Comparison of ENCODE assay signal across 11 cellular contexts in the genomic region with DNA sequence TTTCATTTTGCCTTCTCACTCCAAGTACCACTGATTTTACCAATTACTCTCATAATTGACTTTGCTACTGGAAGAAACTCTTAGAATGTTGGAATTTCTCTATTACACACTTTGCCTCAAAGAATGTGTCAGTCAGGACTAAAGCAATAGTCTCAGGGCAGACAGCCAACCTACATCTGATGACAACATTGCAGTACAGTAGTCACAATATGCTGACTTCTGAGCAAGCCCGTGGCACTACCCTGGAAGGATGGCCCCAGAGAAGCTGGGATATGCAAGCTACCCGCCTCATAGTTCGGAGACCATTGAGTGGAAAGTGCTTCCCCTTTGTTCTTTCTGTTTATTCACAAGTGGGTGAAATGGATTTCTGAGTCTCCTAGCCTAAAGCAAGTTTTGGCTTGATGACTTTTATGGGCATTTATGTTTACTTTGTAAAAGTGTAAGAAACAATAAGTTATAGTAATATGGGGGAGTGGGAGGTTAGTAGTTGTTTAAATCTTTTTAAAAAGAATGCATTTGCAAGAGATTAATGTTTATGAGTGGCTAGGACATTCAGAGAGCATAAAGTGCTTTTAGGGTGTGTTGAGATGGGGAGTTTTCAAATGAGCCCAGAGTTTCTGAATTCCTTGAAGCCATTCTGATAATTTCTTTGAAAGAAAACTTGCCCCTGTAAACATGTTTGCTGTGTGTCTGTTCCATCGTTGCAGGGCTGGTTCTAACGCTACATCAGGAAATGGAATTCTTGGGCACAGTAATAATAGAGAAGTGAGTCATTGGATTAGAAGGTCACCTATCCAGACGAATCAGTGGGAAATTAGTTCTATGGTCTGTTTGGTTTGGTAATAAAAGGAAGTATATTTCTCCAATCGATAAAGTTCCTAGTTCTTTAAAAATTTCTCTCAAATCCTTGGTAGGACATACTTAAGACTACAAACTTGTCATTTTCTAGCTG.
DNase-seq lines count a peak whose midpoint lies in the region; ATAC-seq and TF ChIP-seq lines count a peak whose summit lies in the region.
"Had no signal": no experiment of that assay in that cellular context is flagged by ENCODE, and none has a peak within 500 bp of the region (broad histone marks: within the 10 kb centered on the region; RNA-seq: fewer than 3 reads in every experiment).

No MANE protein-coding gene starts in this region.

- TF ChIP-seq CTCF in HFFc6 (IDR thresholded peaks at IDR 0.05) (no peak), adrenal gland (IDR thresholded peaks at IDR 0.05) (no peak)

- WGBS in adrenal gland, 4 donors: 47 to 53% (median 49%) methylated on average over 7 of the region's 7 CpGs

- H3K27ac Mint-ChIP-seq in HFFc6: peak overlapping the region; percentile 39; the same call in 1 of the 2 replicates

- no peak for ATAC-seq in HG02798 (IDR thresholded peaks at IDR 0.05; ENCODE audit: poor library complexity, unreplicated experiment)

- DNase-seq in A172 (ENCODE audit: low spot score): peak; percentile 32
- peak; percentile 69 for DNase-seq in HFFc6
- peak; percentile 19 to 66 (median 57) for DNase-seq in adrenal gland
- DNase-seq in iris pigment epithelial cell (ENCODE audit: low read depth): peak; percentile 65
- DNase-seq in NCI-H1105 (lab: John Stamatoyannopoulos, UW): no peak
- DNase-seq in stimulated activated CD4-positive, alpha-beta T cell treated with anti-CD3 and anti-CD28 coated beads, Interleukin-4, amount 100 ng/mL, for 4 hours: no peak
- DNase-seq in DMS114 treated with DMSO at 0.1 percent for 48 hours (lab: John Stamatoyannopoulos, UW; ENCODE audit: unreplicated experiment): no peak
- DNase-seq: activated effector memory CD4-positive, alpha-beta T cell treated with anti-CD3 and anti-CD28 coated beads, Interleukin-2, amount 50 U/mL, for 16 hours; right lobe of liver had no signal

- H3K27ac ChIP-seq in adrenal gland: no peak overlapping the region
- H3K27ac ChIP-seq: right lobe of liver, WERI-Rb-1 had no signal

- peaks cover 22% of the 10 kb centered on the region for H3K4me1 Mint-ChIP-seq in HFFc6 (ENCODE audit: low read depth)

- no peaks in the 10 kb centered on the region for H3K9me3 Mint-ChIP-seq in HFFc6

- H3K9me3 ChIP-seq in adrenal gland (replicated peaks in 1 of 3): no peaks in the 10 kb centered on the region
- H3K9me3 ChIP-seq: right lobe of liver had no signal

- H3K36me3 ChIP-seq in adrenal gland (replicated peaks in 1 of 2): no peaks in the 10 kb centered on the region
- H3K36me3 ChIP-seq: right lobe of liver, WERI-Rb-1 had no signal

- TF ChIP-seq POLR2A in adrenal gland (IDR thresholded peaks at IDR 0.05): no peak

- peaks cover 2% of the 10 kb centered on the region; the same call in 1 of the 2 replicates for H3K27me3 Mint-ChIP-seq in HFFc6 (ENCODE audit: insufficient read depth)

- H3K4me3 Mint-ChIP-seq in HFFc6: peak overlapping the region; percentile 66

- no peak overlapping the region for H3K4me3 ChIP-seq in adrenal gland
- H3K4me3 ChIP-seq: right lobe of liver had no signal

- H3K36me3 Mint-ChIP-seq in HFFc6 (ENCODE audit: low read depth): no peaks in the 10 kb centered on the region

- peaks cover 4 to 13% of the 10 kb centered on the region in 2 donors for H3K4me1 ChIP-seq in adrenal gland (replicated peaks in 1 of 2)
- H3K4me1 ChIP-seq: right lobe of liver had no signal

- H3K27me3 ChIP-seq in adrenal gland: no peaks in the 10 kb centered on the region
- H3K27me3 ChIP-seq: right lobe of liver had no signal

- intact Hi-C loops in adrenal gland (cut with DNase I): no loop called here

Comparison
In these comparisons a context has a peak if more than half of its experiments do, and no peak if none do; other contexts are left out.
1. DNase-seq: peak in A172 (single experiment), HFFc6 (single experiment), adrenal gland (7 of 7) and iris pigment epithelial cell (single experiment); none in NCI-H1105 (single experiment), stimulated activated CD4-positive, alpha-beta T cell treated with anti-CD3 and anti-CD28 coated beads, Interleukin-4, amount 100 ng/mL, for 4 hours (0 of 2) and DMS114 treated with DMSO at 0.1 percent for 48 hours (single experiment).